ENCODE assay signal across 8 cellular contexts in the genomic region with DNA sequence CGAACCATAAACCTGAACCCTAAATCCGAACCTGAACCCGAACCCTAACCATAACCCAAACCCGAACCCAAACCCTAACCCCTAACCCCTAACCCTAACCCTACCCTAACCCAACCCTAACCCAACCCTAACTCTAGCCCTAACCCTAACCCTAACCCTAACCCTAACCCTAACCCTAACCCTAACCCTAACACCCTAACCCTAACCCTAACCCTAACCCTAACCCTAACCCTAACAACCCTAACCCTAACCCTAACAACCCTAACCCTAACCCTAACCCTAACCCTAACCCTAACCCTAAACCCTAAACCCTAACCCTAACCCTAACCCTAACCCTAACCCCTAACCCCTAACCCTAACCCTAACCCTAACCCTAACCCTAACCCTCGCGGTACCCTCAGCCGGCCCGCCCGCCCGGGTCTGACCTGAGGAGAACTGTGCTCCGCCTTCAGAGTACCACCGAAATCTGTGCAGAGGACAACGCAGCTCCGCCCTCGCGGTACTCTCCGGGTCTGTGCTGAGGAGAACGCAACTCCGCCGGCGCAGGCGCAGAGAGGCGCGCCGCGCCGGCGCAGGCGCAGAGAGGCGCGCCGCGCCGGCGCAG.
DNase-seq lines count a peak whose midpoint lies in the region; ATAC-seq and TF ChIP-seq lines count a peak whose summit lies in the region.
"Not testable (repeated sequence)": the region's sequence is repeated elsewhere in the genome, so short reads cannot be mapped to it uniquely, and the experiment has no call there.

No MANE protein-coding gene starts in this region.

- not testable (repeated sequence) for H3K9me3 Mint-ChIP-seq in activated naive CD8-positive, alpha-beta T cell treated with anti-CD3 and anti-CD28 coated beads, Interleukin-2, amount 10 ng/mL, durations not matched to agents 7 days and 5 days; endothelial cell (ENCODE audit: unreplicated experiment); neural progenitor cell; stimulated activated naive CD8-positive, alpha-beta T cell treated with anti-CD3 and anti-CD28 coated beads, Interleukin-15, amount 100 ng/mL, for 72 hours

- not testable (repeated sequence) for ATAC-seq in activated naive CD8-positive, alpha-beta T cell treated with anti-CD3 and anti-CD28 coated beads, Interleukin-2, amount 10 ng/mL, durations not matched to agents 7 days and 5 days (ENCODE audit: low read depth)
- ATAC-seq in left colon, result peak; percentile 46
- ATAC-seq in stimulated activated naive CD8-positive, alpha-beta T cell treated with anti-CD3 and anti-CD28 coated beads, Interleukin-15, amount 100 ng/mL, for 72 hours, result peak; percentile 28

- H3K4me3 ChIP-seq in BE2C (ENCODE audit: low read depth, low read length); neural progenitor cell: not testable (repeated sequence)

- not testable (repeated sequence) for H4K20me1 ChIP-seq in neural progenitor cell (ENCODE audit: low read depth)

- not testable (repeated sequence) for H3K27me3 ChIP-seq in BE2C, neural progenitor cell

- H3K4me1 Mint-ChIP-seq in activated naive CD8-positive, alpha-beta T cell treated with anti-CD3 and anti-CD28 coated beads, Interleukin-2, amount 10 ng/mL, durations not matched to agents 7 days and 5 days; endothelial cell (ENCODE audit: unreplicated experiment); neural progenitor cell; stimulated activated naive CD8-positive, alpha-beta T cell treated with anti-CD3 and anti-CD28 coated beads, Interleukin-15, amount 100 ng/mL, for 72 hours: not testable (repeated sequence)

- not testable (repeated sequence) for H3K79me2 ChIP-seq in neural progenitor cell (ENCODE audit: low read depth)

- DNase-seq in BE2C, result peak; percentile 9
- DNase-seq in M059J (ENCODE audit: low read depth), result peak; percentile 0
- DNase-seq in activated CD4-positive, alpha-beta T cell treated with anti-CD3 and anti-CD28 coated beads for 48 hours, result peak; percentile 15
- DNase-seq in activated naive CD8-positive, alpha-beta T cell treated with anti-CD3 and anti-CD28 coated beads, Interleukin-2, amount 10 ng/mL, durations not matched to agents 7 days and 5 days, result peak; percentile 38
- DNase-seq in endothelial cell (ENCODE audit: low spot score), result peak; percentile 13
- DNase-seq in left colon, result peak; percentile 12 to 25
- peak; percentile 33 for DNase-seq in neural progenitor cell (ENCODE audit: low spot score)
- DNase-seq in stimulated activated naive CD8-positive, alpha-beta T cell treated with anti-CD3 and anti-CD28 coated beads, Interleukin-15, amount 100 ng/mL, for 72 hours, result not testable (repeated sequence)

- H3K36me3 Mint-ChIP-seq in activated naive CD8-positive, alpha-beta T cell treated with anti-CD3 and anti-CD28 coated beads, Interleukin-2, amount 10 ng/mL, durations not matched to agents 7 days and 5 days; endothelial cell (ENCODE audit: low read depth, unreplicated experiment); neural progenitor cell: not testable (repeated sequence)

- H3K4me3 Mint-ChIP-seq in activated naive CD8-positive, alpha-beta T cell treated with anti-CD3 and anti-CD28 coated beads, Interleukin-2, amount 10 ng/mL, durations not matched to agents 7 days and 5 days; endothelial cell (ENCODE audit: unreplicated experiment); neural progenitor cell; stimulated activated naive CD8-positive, alpha-beta T cell treated with anti-CD3 and anti-CD28 coated beads, Interleukin-15, amount 100 ng/mL, for 72 hours: not testable (repeated sequence)

- POLR2A ChIA-PET in activated naive CD8-positive, alpha-beta T cell treated with anti-CD3 and anti-CD28 coated beads, Interleukin-2, amount 10 ng/mL, durations not matched to agents 7 days and 5 days (lab: Charles Lee), result not testable (repeated sequence)

- not testable (repeated sequence) for TF ChIP-seq CTCF in BE2C (IDR thresholded peaks at IDR 0.05; ENCODE audit: low read depth, low read length); endothelial cell (IDR thresholded peaks at IDR 0.05; ENCODE audit: unreplicated experiment); neural progenitor cell (IDR thresholded peaks at IDR 0.05)

- not testable (repeated sequence) for H3K9me3 ChIP-seq in BE2C; neural progenitor cell (ENCODE audit: low read depth)

- not testable (repeated sequence) for H2AFZ ChIP-seq in neural progenitor cell (replicated peaks)

- not testable (repeated sequence) for H3K27ac ChIP-seq in neural progenitor cell

- not testable (repeated sequence) for H3K4me1 ChIP-seq in BE2C, neural progenitor cell

- not testable (repeated sequence) for H3K4me2 ChIP-seq in neural progenitor cell

- not testable (repeated sequence) for H3K9ac ChIP-seq in neural progenitor cell

- not testable (repeated sequence) for H3K27ac Mint-ChIP-seq in activated naive CD8-positive, alpha-beta T cell treated with anti-CD3 and anti-CD28 coated beads, Interleukin-2, amount 10 ng/mL, durations not matched to agents 7 days and 5 days; endothelial cell (ENCODE audit: unreplicated experiment); neural progenitor cell; stimulated activated naive CD8-positive, alpha-beta T cell treated with anti-CD3 and anti-CD28 coated beads, Interleukin-15, amount 100 ng/mL, for 72 hours

- not testable (repeated sequence) for H3F3A ChIP-seq in neural progenitor cell (ENCODE audit: low read depth)

- intact Hi-C loops in left colon (cut with DNase I, micrococcal nuclease), result not testable (repeated sequence)

- H3K36me3 ChIP-seq in BE2C, neural progenitor cell: not testable (repeated sequence)

- H3K27me3 Mint-ChIP-seq in activated naive CD8-positive, alpha-beta T cell treated with anti-CD3 and anti-CD28 coated beads, Interleukin-2, amount 10 ng/mL, durations not matched to agents 7 days and 5 days; endothelial cell (ENCODE audit: unreplicated experiment); neural progenitor cell (ENCODE audit: insufficient read depth, low read depth); stimulated activated naive CD8-positive, alpha-beta T cell treated with anti-CD3 and anti-CD28 coated beads, Interleukin-15, amount 100 ng/mL, for 72 hours: not testable (repeated sequence)
